In the genomic region with DNA sequence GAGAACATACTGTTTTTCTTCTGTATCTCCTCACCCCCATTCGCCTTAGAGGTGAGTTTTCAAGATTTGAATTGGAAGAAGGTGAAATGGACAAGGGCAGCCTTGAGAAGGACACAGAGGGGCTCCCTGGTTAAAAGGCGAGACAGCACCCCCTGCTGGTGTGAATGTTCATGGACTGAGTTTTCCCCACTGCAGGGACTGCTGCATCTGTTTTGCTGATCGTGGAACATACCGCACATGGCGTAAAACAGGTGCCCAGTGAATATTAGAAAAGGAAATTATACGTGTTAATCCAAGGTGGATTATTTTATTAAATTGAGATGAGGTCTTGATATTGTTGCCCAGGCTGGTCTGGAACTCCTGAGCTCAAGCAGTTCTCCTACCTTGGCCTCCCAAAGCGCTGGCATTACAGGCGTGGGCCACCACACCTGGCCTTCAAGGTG, we compare ENCODE assay signal across 8 cellular contexts. TPM values are rescaled to one million over a fixed set of nuclear protein-coding genes. Genes with fewer than 3 reads are reported as not detected.
DNase-seq lines count a peak whose midpoint lies in the region; ATAC-seq and TF ChIP-seq lines count a peak whose summit lies in the region.

No MANE protein-coding gene starts in this region.

- TF ChIP-seq EP300 in suprapubic skin (IDR thresholded peaks at IDR 0.05) = no peak

- no peaks in the 10 kb centered on the region for H3K9me3 Mint-ChIP-seq in activated T-helper 17 cell treated with anti-CD3 and anti-CD28 coated beads, Interleukin-2, amount 50 U/mL, for 72 hours

- peaks cover 52% of the 10 kb centered on the region for H3K36me3 ChIP-seq in suprapubic skin

- peaks cover 12% of the 10 kb centered on the region for H3K4me1 Mint-ChIP-seq in activated T-helper 17 cell treated with anti-CD3 and anti-CD28 coated beads, Interleukin-2, amount 50 U/mL, for 72 hours

- no peaks in the 10 kb centered on the region for H3K27me3 ChIP-seq in suprapubic skin

- DNase-seq in CMK (ENCODE audit: low read depth) (peak; percentile 50), HUDEP-2 (lab: John Stamatoyannopoulos, UW; ENCODE audit: unreplicated experiment in 76 of 76) (peak in 60 of 76 experiments; percentile 1 to 74 (median 36)), RKO (ENCODE audit: low spot score) (peak; percentile 33), foreskin fibroblast (peak; percentile 54 to 87), omental fat pad (ENCODE audit: low spot score) (peak; percentile 89), suprapubic skin (ENCODE audit: low spot score in 2 of 2) (peak; percentile 85 to 86)

- peaks cover 91% of the 10 kb centered on the region for H3K36me3 Mint-ChIP-seq in activated T-helper 17 cell treated with anti-CD3 and anti-CD28 coated beads, Interleukin-2, amount 50 U/mL, for 72 hours (ENCODE audit: low read depth)

- no peak overlapping the region for H3K4me3 Mint-ChIP-seq in activated T-helper 17 cell treated with anti-CD3 and anti-CD28 coated beads, Interleukin-2, amount 50 U/mL, for 72 hours

- TF ChIP-seq CTCF in foreskin fibroblast (IDR thresholded peaks at IDR 0.05; ENCODE audit: low read depth, low read length) = peak; percentile 80
- peak in 1 of 3 donors; percentile 63 for TF ChIP-seq CTCF in omental fat pad (IDR thresholded peaks at IDR 0.05)
- peak; percentile 53 to 68 for TF ChIP-seq CTCF in suprapubic skin (IDR thresholded peaks at IDR 0.05)

- no peak for TF ChIP-seq POLR2A in suprapubic skin (IDR thresholded peaks at IDR 0.05)

- H3K27me3 Mint-ChIP-seq in activated T-helper 17 cell treated with anti-CD3 and anti-CD28 coated beads, Interleukin-2, amount 50 U/mL, for 72 hours = no peaks in the 10 kb centered on the region

- no peaks in the 10 kb centered on the region for H3K9me3 ChIP-seq in suprapubic skin

- 64% methylated on average over 8 of the region's 8 CpGs for WGBS in suprapubic skin

- peak overlapping the region; percentile 55 for H3K27ac Mint-ChIP-seq in activated T-helper 17 cell treated with anti-CD3 and anti-CD28 coated beads, Interleukin-2, amount 50 U/mL, for 72 hours

- ATAC-seq in activated T-helper 17 cell treated with anti-CD3 and anti-CD28 coated beads, Interleukin-2, amount 50 U/mL, for 72 hours (replicated peaks) = peak; percentile 89
- ATAC-seq in omental fat pad (ENCODE audit: low FRiP score) = no peak
- no peak for ATAC-seq in GM18909 (IDR thresholded peaks at IDR 0.05; ENCODE audit: poor library complexity, unreplicated experiment)

- H3K4me1 ChIP-seq in suprapubic skin = no peaks in the 10 kb centered on the region

- no peak overlapping the region for H3K27ac ChIP-seq in suprapubic skin

- H3K4me3 ChIP-seq in foreskin fibroblast (ENCODE audit: low read depth in 1 of 2, low read length in 2 of 2) (no peak overlapping the region), suprapubic skin (no peak overlapping the region)

RNA-seq across cellular contexts. Expression of a gene that starts 54.5 kb away (rescaled TPM):
- total RNA-seq in activated T-helper 17 cell treated with anti-CD3 and anti-CD28 coated beads, Interleukin-2, amount 50 U/mL, for 72 hours = 100 to 1,000 TPM; 112 to 117 TPM
- total RNA-seq in omental fat pad (10 to 100 TPM; 11.9 to 26.2 (median 21.2) TPM), suprapubic skin (100 to 1,000 TPM in 3 of 4 donors, 10 to 100 TPM in 1; 85.2 to 145 (median 120) TPM)

Comparison
In these comparisons a context has a peak if more than half of its experiments do, and no peak if none do; other contexts are left out.
1. DNase-seq: peak in every context shown above with its lines; median percentile 89 in omental fat pad; 86 in suprapubic skin; 70 in foreskin fibroblast; 50 in CMK; 36 in HUDEP-2; 33 in RKO.